8 cellular contexts compared by ENCODE assay signal in genomic region chr2:112644933-112645395, GRCh38. TPM values are rescaled to one million over a fixed set of nuclear protein-coding genes. Genes with fewer than 3 reads are reported as not detected.
A peak's percentile ranks its signal among the peaks of the same experiment; 100 is the strongest.
DNase-seq lines count a peak whose midpoint lies in the region; ATAC-seq and TF ChIP-seq lines count a peak whose summit lies in the region.

No MANE protein-coding gene starts in this region.

- peaks cover 35% of the 10 kb centered on the region for H3K4me1 Mint-ChIP-seq in activated B cell treated with CpG ODN at 0.5 μM for 24 hours

- POLR2A ChIA-PET in activated B cell treated with CpG ODN at 0.5 μM for 24 hours (lab: Charles Lee) = interaction anchor here (0.6 to 3.9 kb wide), 15 partner anchors 9 to 1245 kb away, joined by 3 to 57 read pairs (median 9); partner anchors contain the start of genes ACTR3 and CHCHD5

- H3K4me3 Mint-ChIP-seq in activated B cell treated with CpG ODN at 0.5 μM for 24 hours = peak overlapping the region; percentile 88

- TF ChIP-seq CTCF in activated B cell treated with CpG ODN at 0.5 μM for 24 hours (IDR thresholded peaks at IDR 0.05) = no peak
- no peak for TF ChIP-seq CTCF in fibroblast of villous mesenchyme (IDR thresholded peaks at IDR 0.05; ENCODE audit: insufficient read depth, low read depth, low read length)

- CTCF ChIA-PET in activated B cell treated with CpG ODN at 0.5 μM for 24 hours (lab: Charles Lee) = interaction anchor here (0.9 to 5.0 kb wide), 10 partner anchors 8 to 240 kb away, joined by 3 to 43 read pairs (median 4); no protein-coding TSS in a partner anchor

- peak overlapping the region; percentile 94 for H3K4me3 ChIP-seq in fibroblast of villous mesenchyme (ENCODE audit: low read depth, low read length)

- H3K36me3 Mint-ChIP-seq in activated B cell treated with CpG ODN at 0.5 μM for 24 hours (ENCODE audit: low read depth) = peaks cover 32% of the 10 kb centered on the region

- no peaks in the 10 kb centered on the region for H3K27me3 Mint-ChIP-seq in activated B cell treated with CpG ODN at 0.5 μM for 24 hours

- H3K27ac Mint-ChIP-seq in activated B cell treated with CpG ODN at 0.5 μM for 24 hours = peak overlapping the region; percentile 82

- no peaks in the 10 kb centered on the region for H3K9me3 Mint-ChIP-seq in activated B cell treated with CpG ODN at 0.5 μM for 24 hours

- intact Hi-C loops in activated B cell treated with CpG ODN at 0.5 μM for 24 hours (cut with micrococcal nuclease) = loop anchor here (1.0 to 10.0 kb wide), 12 partner anchors 14 to 760 kb away; partner anchors contain the start of genes ANAPC1, CHCHD5, POLR1B and TTL

- peak; percentile 0 for ATAC-seq in GM21515 (IDR thresholded peaks at IDR 0.05; ENCODE audit: unreplicated experiment)
- no peak for ATAC-seq in activated B cell treated with CpG ODN at 0.5 μM for 24 hours (ENCODE audit: low read depth)
- ATAC-seq in HG03571 (IDR thresholded peaks at IDR 0.05; ENCODE audit: unreplicated experiment) = no peak

- DNase-seq in AG08395 (ENCODE audit: low spot score) (peak; percentile 73), activated B cell treated with CpG ODN at 0.5 μM for 24 hours (no peak), fibroblast of villous mesenchyme (ENCODE audit: low read depth) (peak; percentile 70), putamen (ENCODE audit: low spot score) (peak; percentile 80), hepatic stellate cell (ENCODE audit: low spot score) (no peak)
- no peak for DNase-seq in stimulated activated CD4-positive, alpha-beta T cell treated with anti-CD3 and anti-CD28 coated beads, Interleukin-4, amount 100 ng/mL, for 24 hours

RNA-seq across cellular contexts. Expression of gene SLC20A1, which starts 0.8 kb away (rescaled TPM):
- 46.9 and 54.6 TPM in 2 replicates for total RNA-seq in activated B cell treated with CpG ODN at 0.5 μM for 24 hours
- total RNA-seq in fibroblast of villous mesenchyme = 66.0 and 96.3 TPM in 2 replicates

Comparison
In these comparisons a context has a peak if more than half of its experiments do, and no peak if none do; other contexts are left out.
1. DNase-seq: peak in AG08395 (single experiment), fibroblast of villous mesenchyme (single experiment) and putamen (single experiment); none in activated B cell treated with CpG ODN at 0.5 μM for 24 hours (single experiment), hepatic stellate cell (single experiment) and stimulated activated CD4-positive, alpha-beta T cell treated with anti-CD3 and anti-CD28 coated beads, Interleukin-4, amount 100 ng/mL, for 24 hours (single experiment).